In the genomic region with DNA sequence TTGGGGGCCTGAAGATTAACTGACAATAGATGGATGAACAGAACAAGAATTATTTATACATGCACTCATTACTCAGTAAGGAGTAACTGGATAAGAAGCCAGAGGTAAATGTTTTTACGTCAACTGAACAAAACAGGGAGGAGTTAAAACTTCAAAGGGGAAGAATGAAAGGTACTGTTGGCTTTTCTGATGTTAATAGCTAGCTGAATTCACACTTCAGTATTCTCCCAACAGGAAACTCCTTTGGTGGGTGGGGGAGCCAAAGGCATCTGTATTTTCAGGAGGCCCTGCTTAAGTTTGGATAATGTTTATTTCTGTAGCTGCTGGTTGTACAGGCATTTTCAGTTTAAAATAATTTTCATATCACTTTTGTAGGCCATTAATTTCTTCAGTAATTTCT, we compare ENCODE assay signal across 33 cellular contexts. TPM values are rescaled to one million over a fixed set of nuclear protein-coding genes. Genes with fewer than 3 reads are reported as not detected.
DNase-seq lines count a peak whose midpoint lies in the region; ATAC-seq, FAIRE-seq and TF ChIP-seq lines count a peak whose summit lies in the region.
"Had no signal": no experiment of that assay in that cellular context is flagged by ENCODE, and none has a peak within 500 bp of the region (broad histone marks: within the 10 kb centered on the region; RNA-seq: fewer than 3 reads in every experiment).

No MANE protein-coding gene starts in this region.

- no peak overlapping the region for H4K8ac ChIP-seq in H1 (ENCODE audit: extremely low read depth, insufficient read depth, low read length)

- no peaks in the 10 kb centered on the region for H3K79me1 ChIP-seq in H1 (ENCODE audit: low read depth, low read length)

- TF ChIP-seq CTCF in HepG2 (CRISPR knock-in tag; IDR thresholded peaks at IDR 0.05) (no peak), right lobe of liver (IDR thresholded peaks at IDR 0.05) (no peak), H1 (IDR thresholded peaks at IDR 0.05; ENCODE audit: control extremely low read depth in 1 of 3, insufficient read depth in 1 of 3, low read depth in 1 of 3, low read length in 3 of 3) (no peak)

- 0% methylated on average over 1 of the region's 1 CpG for WGBS in HepG2 (ENCODE audit: low lambda C conversion rate)
- WGBS in right lobe of liver (ENCODE audit: insufficient coverage, low coverage, low lambda C conversion rate, missing lambda C conversion rate), result 100% methylated on average over 1 of the region's 1 CpG
- WGBS in H1 (ENCODE audit: extremely low coverage in 1 of 2, insufficient coverage in 1 of 2, insufficient read length in 1 of 2, insufficient replicate concordance in 2 of 2, low coverage in 1 of 2, low lambda C conversion rate in 2 of 2, missing lambda C conversion rate in 1 of 2), 2 experiments, result 14% methylated on average over 1 of the region's 1 CpG; no CpG with 5 or more reads in 1 of the 2 experiments

- DNase-seq in HepG2 (ENCODE audit: low spot score), result peak; percentile 51
- no peak for DNase-seq in right lobe of liver
- DNase-seq in H1 (ENCODE audit: low read depth in 1 of 2, low spot score in 2 of 2), result no peak
- DNase-seq in left colon, result no peak
- no peak for DNase-seq in stimulated activated naive CD8-positive, alpha-beta T cell treated with anti-CD3 and anti-CD28 coated beads, Interleukin-15, Interleukin-2, amounts not matched to agents 100 U/mL and 50 U/mL, for 24 hours
- no peak for DNase-seq in T-helper 1 cell
- DNase-seq: 8988T; ACHN; BE2C; CD8-positive, alpha-beta memory T cell; DMS 273 treated with DMSO at 0.1 percent for 48 hours; DMS79; EL; GF-D8; GM23248; Kasumi-1; NCI-H1092 treated with DMSO at 0.1 percent for 48 hours; NCI-H1436; NCI-H187; NCI-H2171 treated with DMSO at 0.1 percent for 48 hours; NCI-H345; NCI-H524 treated with DMSO at 0.1 percent for 48 hours; NCI-H82; NK-92 treated with Interleukin-12 subunit alpha and Interleukin-12 subunit beta, amount 100 ng/mL, for 24 hours; PC-9; SJCRH30 had no signal

- H3K23ac ChIP-seq in H1 (ENCODE audit: insufficient read length), result no peak overlapping the region

- H3K27me3 ChIP-seq in HepG2 (ENCODE audit: control insufficient read depth in 1 of 2, insufficient read depth in 2 of 2, low read length in 2 of 2), result no peaks in the 10 kb centered on the region
- no peaks in the 10 kb centered on the region for H3K27me3 ChIP-seq in right lobe of liver
- peaks cover 0 to 4% (median 0%) of the 10 kb centered on the region in 4 experiments; a peak in 1 of 7 replicates for H3K27me3 ChIP-seq in H1 (replicated peaks in 1 of 4; ENCODE audit: control insufficient read depth in 3 of 4, extremely low read depth in 1 of 4, insufficient read depth in 3 of 4, low read length in 3 of 4)
- H3K27me3 ChIP-seq: BE2C, SJCRH30 had no signal

- no peak overlapping the region for H3K4ac ChIP-seq in H1 (replicated peaks; ENCODE audit: insufficient read length, low read depth, low read length)

- H2BK20ac ChIP-seq in H1 (ENCODE audit: low read length), result no peak overlapping the region

- H2BK5ac ChIP-seq in H1 (ENCODE audit: low read depth, low read length), result no peak overlapping the region

- POLR2A ChIA-PET in HepG2 (lab: Yijun Ruan, JAX), result no interaction called here
- POLR2A ChIA-PET in H1 (lab: Charles Lee; ENCODE audit: partially characterized antibody), result interaction anchor here (0.9 kb wide), 1 partner anchor 23 kb away, joined by 3 read pairs; a partner anchor contains a TSS

- H3K56ac ChIP-seq in H1 (replicated peaks; ENCODE audit: insufficient read length, low read depth, low read length), result no peak overlapping the region

- H3K9ac ChIP-seq in HepG2 (ENCODE audit: insufficient read depth, low read depth, low read length), result no peak overlapping the region
- no peak overlapping the region for H3K9ac ChIP-seq in H1 (replicated peaks in 1 of 4; ENCODE audit: extremely low read depth in 1 of 4, low read depth in 3 of 4, low read length in 3 of 4)
- H3K9ac ChIP-seq: GM23248 had no signal

- H3K4me2 ChIP-seq in HepG2 (ENCODE audit: low read depth, low read length) (no peak overlapping the region), H1 (ENCODE audit: insufficient read depth in 1 of 2, low read depth in 2 of 2, low read length in 2 of 2) (peak overlapping the region in 1 of 2 experiments; percentile 28; a peak in 1 of 4 replicates)
- H3K4me2 ChIP-seq: PC-9 had no signal

- no peak overlapping the region for H3K18ac ChIP-seq in H1 (ENCODE audit: extremely low read depth, low read length)

- no peak overlapping the region for H2BK15ac ChIP-seq in H1 (ENCODE audit: low read length)

- no peak overlapping the region for H4K91ac ChIP-seq in H1 (replicated peaks; ENCODE audit: insufficient read length, low read length)

- no peak for TF ChIP-seq POLR2A in HepG2 (IDR thresholded peaks at IDR 0.05; ENCODE audit: insufficient read depth in 1 of 2, low read depth in 2 of 2, low read length in 2 of 2)
- TF ChIP-seq POLR2A in right lobe of liver (IDR thresholded peaks at IDR 0.05), result no peak
- no peak for TF ChIP-seq POLR2A in H1 (IDR thresholded peaks at IDR 0.05; ENCODE audit: control extremely low read depth in 1 of 2, low read depth in 2 of 2, low read length in 2 of 2)

- no peak overlapping the region for H3K14ac ChIP-seq in H1 (ENCODE audit: insufficient read length)

- H4K20me1 ChIP-seq in HepG2 (ENCODE audit: insufficient read depth, low read length) (no peaks in the 10 kb centered on the region), H1 (replicated peaks in 1 of 2; ENCODE audit: control insufficient read depth in 1 of 2, insufficient read depth in 2 of 2, low read length in 2 of 2) (no peaks in the 10 kb centered on the region)

- H3K79me2 ChIP-seq in HepG2 (ENCODE audit: insufficient read depth, low read length) (no peaks in the 10 kb centered on the region), H1 (ENCODE audit: control insufficient read depth in 1 of 2, insufficient read depth in 2 of 2, low read length in 2 of 2) (no peaks in the 10 kb centered on the region)

- H3K27ac ChIP-seq in HepG2 (ENCODE audit: extremely low read length, insufficient read depth, low read length), result no peak overlapping the region
- H3K27ac ChIP-seq in right lobe of liver, result no peak overlapping the region
- H3K27ac ChIP-seq in H1 (ENCODE audit: low read depth, low read length), result no peak overlapping the region
- H3K27ac ChIP-seq: GM23248, HL-60, PC-9, SJCRH30 had no signal

- no peak overlapping the region for H4K5ac ChIP-seq in H1 (ENCODE audit: insufficient read length, low read depth, low read length)

- in situ Hi-C loops in HepG2 (cut with HindIII; ENCODE audit: extremely low pct_ligation_motif_present, low pct_unique_long_range_greater_than_20kb), result no loop called here

- TF ChIP-seq RAD21 in HepG2 (CRISPR knock-in tag; IDR thresholded peaks at IDR 0.05) (no peak), H1 (IDR thresholded peaks at IDR 0.05 in 1 of 2, conservative IDR thresholded peaks at IDR 0.05 in 1 of 2; ENCODE audit: low read depth in 2 of 2, low read length in 2 of 2) (no peak)

- FAIRE-seq in HepG2 (lab: Jason Lieb, UNC) (no peak), H1 (lab: Jason Lieb, UNC) (peak; percentile 60)
- FAIRE-seq: GM12892, K562 had no signal

- H2BK12ac ChIP-seq in H1 (ENCODE audit: low read depth, low read length), result 0 out of 2 replicates have a peak overlapping the region, but pooled peaks have one; percentile 68

- CTCF ChIA-PET in HepG2 (lab: Yijun Ruan, JAX; ENCODE audit: low intra/inter-chr PET ratio, low total read pairs), result no interaction called here
- CTCF ChIA-PET in H1 (lab: Charles Lee; ENCODE audit: partially characterized antibody), result interaction anchor here (0.7 to 1.0 kb wide), 2 partner anchors 10 to 23 kb away, joined by 3 to 4 read pairs; a partner anchor contains a TSS

- H3K23me2 ChIP-seq in H1 (ENCODE audit: low read depth, low read length), result no peaks in the 10 kb centered on the region

- peaks cover 57% of the 10 kb centered on the region for H3K4me1 ChIP-seq in HepG2 (ENCODE audit: insufficient read depth, low read length)
- H3K4me1 ChIP-seq in right lobe of liver, result peaks cover 0 to 6% (median 0%) of the 10 kb centered on the region in 4 donors
- peaks cover 0 to 6% (median 0%) of the 10 kb centered on the region in 4 experiments; a peak in 2 of 7 replicates for H3K4me1 ChIP-seq in H1 (replicated peaks in 1 of 4; ENCODE audit: control insufficient read depth in 3 of 4, insufficient read depth in 4 of 4, low read length in 3 of 4)
- H3K4me1 ChIP-seq: BE2C, SJCRH30 had no signal

- peak in 1 of 2 experiments; percentile 25; a peak in 1 of 4 replicates for TF ChIP-seq EP300 in HepG2 (IDR thresholded peaks at IDR 0.05; ENCODE audit: low read depth in 2 of 2, low read length in 2 of 2)
- TF ChIP-seq EP300 in HepG2 (CRISPR knock-in tag; IDR thresholded peaks at IDR 0.05; ENCODE audit: borderline replicate concordance), result no peak
- TF ChIP-seq EP300 in H1 (IDR thresholded peaks at IDR 0.05; ENCODE audit: borderline replicate concordance in 1 of 2, low read depth in 2 of 2, low read length in 2 of 2), result no peak

- no TSS peak for BruUV-seq in HepG2 (replicated peaks; lab: Mats Ljungman, UMichigan)

- H2BK120ac ChIP-seq in H1 (replicated peaks; ENCODE audit: low read depth, low read length), result no peak overlapping the region

- no peaks in the 10 kb centered on the region for H3K9me3 ChIP-seq in HepG2 (ENCODE audit: low read length)
- H3K9me3 ChIP-seq in right lobe of liver, result peaks cover 0 to 2% (median 0%) of the 10 kb centered on the region in 4 donors
- H3K9me3 ChIP-seq in H1 (ENCODE audit: insufficient read depth in 2 of 2, low read depth in 1 of 2, low read length in 1 of 2), result peaks cover 0 to 4% of the 10 kb centered on the region in 2 experiments; a peak in 2 of 4 replicates
- H3K9me3 ChIP-seq: BE2C had no signal

- ATAC-seq in HepG2, result no peak
- no peak for ATAC-seq in right lobe of liver
- ATAC-seq in left colon, result peak; percentile 18
- no peak for ATAC-seq in stimulated activated naive CD8-positive, alpha-beta T cell treated with anti-CD3 and anti-CD28 coated beads, Interleukin-15, Interleukin-2, amounts not matched to agents 100 U/mL and 50 U/mL, for 24 hours
- no peak for ATAC-seq in HG03439 (IDR thresholded peaks at IDR 0.05; ENCODE audit: unreplicated experiment)
- ATAC-seq: HCT116, K562, Right ventricle myocardium inferior, SK-N-SH treated with all-trans-retinoic acid at 6 μM for 48 hours had no signal

- no peak overlapping the region for H2AFZ ChIP-seq in HepG2 (ENCODE audit: low read length)
- no peak overlapping the region for H2AFZ ChIP-seq in H1 (ENCODE audit: low read length)
- H2AFZ ChIP-seq: GM23248, PC-9 had no signal

- no peak overlapping the region for H3K4me3 ChIP-seq in HepG2 (replicated peaks in 1 of 3; ENCODE audit: insufficient read depth in 1 of 3, low read depth in 2 of 3, low read length in 3 of 3)
- H3K4me3 ChIP-seq in right lobe of liver, result no peak overlapping the region
- no peak overlapping the region for H3K4me3 ChIP-seq in H1 (ENCODE audit: extremely low read depth in 1 of 4, insufficient read depth in 2 of 4, low read depth in 3 of 4, low read length in 4 of 4)
- H3K4me3 ChIP-seq: GM23248, K562, PC-9, SJCRH30 had no signal

- no peak overlapping the region for H2AK5ac ChIP-seq in H1 (ENCODE audit: low read depth, low read length)

- intact Hi-C loops in HepG2 (cut with micrococcal nuclease; ENCODE audit: unreplicated experiment), result no loop called here
- intact Hi-C loops in right lobe of liver (cut with DNase I), result no loop called here
- intact Hi-C loops in left colon (cut with DNase I, micrococcal nuclease), result no loop called here

- H3K36me3 ChIP-seq in HepG2 (replicated peaks in 1 of 2; ENCODE audit: control insufficient read depth in 1 of 2, insufficient read depth in 2 of 2, low read length in 2 of 2), result no peaks in the 10 kb centered on the region
- no peaks in the 10 kb centered on the region for H3K36me3 ChIP-seq in right lobe of liver
- no peaks in the 10 kb centered on the region for H3K36me3 ChIP-seq in H1 (ENCODE audit: control insufficient read depth in 2 of 4, insufficient read depth in 4 of 4, low read length in 3 of 4)
- H3K36me3 ChIP-seq: BE2C, SJCRH30 had no signal

RNA-seq across cellular contexts. Expression of a gene that starts 23.2 kb away (rescaled TPM):
- total RNA-seq in HepG2 (2016; rRNA removed; fragmentation: Illumina TruSeq; extraction: Trizol) (37.2 and 56.5 TPM in 2 replicates), right lobe of liver (10 to 100 TPM; 11.1 to 25.2 (median 19.7) TPM), left colon (10 to 100 TPM; 52.3 to 90.8 TPM)
- total RNA-seq in HepG2 (2016; cell fraction: cytosol; rRNA removed; fragmentation: Illumina TruSeq; extraction: Trizol; ENCODE audit: low read depth), result 7.6 and 10.1 TPM in 2 replicates
- total RNA-seq in HepG2 (2016; cell fraction: insoluble cytoplasmic fraction; rRNA removed; fragmentation: Illumina TruSeq; extraction: Trizol), result 35.6 and 54.0 TPM in 2 replicates
- total RNA-seq in HepG2 (2016; cell fraction: membrane; rRNA removed; fragmentation: Illumina TruSeq; extraction: Trizol), result 27.8 and 28.5 TPM in 2 replicates
- total RNA-seq in HepG2 (2016; cell fraction: nucleus; rRNA removed; fragmentation: Illumina TruSeq; extraction: Trizol), result 12.9 and 19.7 TPM in 2 replicates
- polyA plus RNA-seq in HepG2 (2011; rRNA removed) (15.5 and 18.2 TPM in 2 replicates), H1 (2011; rRNA removed) (3.7 and 4.3 TPM in 2 replicates)
- polyA plus RNA-seq in HepG2 (2011; cell fraction: cytosol; rRNA removed), result 7.6 and 12.8 TPM in 2 replicates
- 3.0 and 4.3 TPM in 2 replicates for polyA plus RNA-seq in HepG2 (2011; cell fraction: nucleus; rRNA removed)
- 23.4 and 28.5 TPM in 2 replicates for polyA plus RNA-seq in HepG2 (2012)
- 10.0 and 12.2 TPM in 2 replicates for polyA plus RNA-seq in HepG2 (2016; cell fraction: cytosol; fragmentation: Illumina TruSeq; extraction: Trizol; ENCODE audit: low read depth)
- 51.8 and 54.0 TPM in 2 replicates for polyA plus RNA-seq in HepG2 (2016; cell fraction: insoluble cytoplasmic fraction; fragmentation: Illumina TruSeq; extraction: Trizol; ENCODE audit: low read depth)
- 26.0 and 26.7 TPM in 2 replicates for polyA plus RNA-seq in HepG2 (2016; cell fraction: membrane; fragmentation: Illumina TruSeq; extraction: Trizol; ENCODE audit: low read depth)
- polyA plus RNA-seq in HepG2 (2016; cell fraction: nucleus; fragmentation: Illumina TruSeq; extraction: Trizol; ENCODE audit: insufficient read depth, low read depth), result 20.2 and 24.4 TPM in 2 replicates
- 4.2 and 5.1 TPM in 2 replicates for polyA minus RNA-seq in HepG2 (2011; rRNA and poly(A)+ RNA removed; ENCODE audit: low replicate concordance)
- 13.5 and 15.4 TPM in 2 replicates for polyA minus RNA-seq in HepG2 (2011; cell fraction: cytosol; rRNA and poly(A)+ RNA removed)
- polyA minus RNA-seq in HepG2 (2011; cell fraction: nucleus; rRNA and poly(A)+ RNA removed), result 8.2 and 11.7 TPM in 2 replicates
- total RNA-seq in H1 (2021; fragmentation: NEBNext Ultra II Directional; extraction: Animal tissue kit (Norgen Biotek cat#: 25700)), result 10.6 and 14.9 TPM in 2 replicates
- polyA plus RNA-seq in H1 (2011; cell fraction: cytosol; rRNA removed), result 6.0 TPM
- polyA plus RNA-seq in H1 (2011; cell fraction: nucleus; rRNA removed), result 4.7 TPM
- polyA plus RNA-seq in H1 (2012, experiment 1 of 2), result 3.7 to 6.8 TPM (median 5.7 TPM) in 4 replicates
- 2.2 TPM for polyA plus RNA-seq in H1 (2012, experiment 2 of 2)
- 9.6 TPM for polyA plus RNA-seq in H1 (2013, experiment 1 of 2)
- polyA plus RNA-seq in H1 (2013, experiment 2 of 2), result 8.8 TPM
- polyA minus RNA-seq in H1 (2011; rRNA and poly(A)+ RNA removed), result 2.3 and 2.7 TPM in 2 replicates
- 2.7 TPM for polyA minus RNA-seq in H1 (2011; cell fraction: cytosol; rRNA and poly(A)+ RNA removed)
- polyA minus RNA-seq in H1 (2011; cell fraction: nucleus; rRNA and poly(A)+ RNA removed), result 8.9 TPM

RNA-seq across cellular contexts. Expression of a gene that starts 41.6 kb away (rescaled TPM):
- 0.18 and 0.55 TPM in 2 replicates for total RNA-seq in HepG2 (2016; rRNA removed; fragmentation: Illumina TruSeq; extraction: Trizol)
- total RNA-seq in HepG2 (2016; cell fraction: cytosol; rRNA removed; fragmentation: Illumina TruSeq; extraction: Trizol; ENCODE audit: low read depth), result under 0.01 and 0.10 TPM in 2 replicates
- 0.61 and 0.82 TPM in 2 replicates for total RNA-seq in HepG2 (2016; cell fraction: insoluble cytoplasmic fraction; rRNA removed; fragmentation: Illumina TruSeq; extraction: Trizol)
- total RNA-seq in HepG2 (2016; cell fraction: membrane; rRNA removed; fragmentation: Illumina TruSeq; extraction: Trizol), result 0.15 and 0.76 TPM in 2 replicates
- total RNA-seq in HepG2 (2016; cell fraction: nucleus; rRNA removed; fragmentation: Illumina TruSeq; extraction: Trizol), result 0.31 and 1.8 TPM in 2 replicates
- polyA plus RNA-seq in HepG2 (2011; rRNA removed), result 1.7 and 2.1 TPM in 2 replicates
- polyA plus RNA-seq in HepG2 (2011; cell fraction: cytosol; rRNA removed), result 2.2 TPM in 2 replicates
- 0.47 and 0.85 TPM in 2 replicates for polyA plus RNA-seq in HepG2 (2011; cell fraction: nucleus; rRNA removed)
- 8.4 and 9.4 TPM in 2 replicates for polyA plus RNA-seq in HepG2 (2012)
- polyA plus RNA-seq in HepG2 (2016; cell fraction: cytosol; fragmentation: Illumina TruSeq; extraction: Trizol; ENCODE audit: low read depth), result 0.01 and 0.24 TPM in 2 replicates
- polyA plus RNA-seq in HepG2 (2016; cell fraction: insoluble cytoplasmic fraction; fragmentation: Illumina TruSeq; extraction: Trizol; ENCODE audit: low read depth), result 0.16 and 0.25 TPM in 2 replicates
- polyA plus RNA-seq in HepG2 (2016; cell fraction: membrane; fragmentation: Illumina TruSeq; extraction: Trizol; ENCODE audit: low read depth), result 0.09 TPM in 2 replicates
- polyA plus RNA-seq in HepG2 (2016; cell fraction: nucleus; fragmentation: Illumina TruSeq; extraction: Trizol; ENCODE audit: insufficient read depth, low read depth), result 0.60 and 1.0 TPM in 2 replicates
- polyA minus RNA-seq in HepG2 (2011; rRNA and poly(A)+ RNA removed; ENCODE audit: low replicate concordance), result 3.8 and 4.7 TPM in 2 replicates
- 1.4 and 4.9 TPM in 2 replicates for polyA minus RNA-seq in HepG2 (2011; cell fraction: cytosol; rRNA and poly(A)+ RNA removed)
- polyA minus RNA-seq in HepG2 (2011; cell fraction: nucleus; rRNA and poly(A)+ RNA removed), result 0.77 and 1.1 TPM in 2 replicates
- 1 to 10 TPM; 1.1 to 3.6 (median 2.7) TPM for total RNA-seq in right lobe of liver
- 8.8 and 13.0 TPM in 2 replicates for total RNA-seq in H1 (2021; fragmentation: NEBNext Ultra II Directional; extraction: Animal tissue kit (Norgen Biotek cat#: 25700))
- polyA plus RNA-seq in H1 (2011; rRNA removed), result 16.5 and 16.6 TPM in 2 replicates
- 13.1 TPM for polyA plus RNA-seq in H1 (2011; cell fraction: cytosol; rRNA removed)
- polyA plus RNA-seq in H1 (2011; cell fraction: nucleus; rRNA removed), result 6.9 TPM
- 12.7 to 27.4 TPM (median 22.8 TPM) in 4 replicates for polyA plus RNA-seq in H1 (2012, experiment 1 of 2)
- 2.3 TPM for polyA plus RNA-seq in H1 (2012, experiment 2 of 2)
- polyA plus RNA-seq in H1 (2013, experiment 1 of 2), result 7.8 TPM
- 8.8 TPM for polyA plus RNA-seq in H1 (2013, experiment 2 of 2)
- polyA minus RNA-seq in H1 (2011; rRNA and poly(A)+ RNA removed), result 44.6 and 48.6 TPM in 2 replicates
- polyA minus RNA-seq in H1 (2011; cell fraction: cytosol; rRNA and poly(A)+ RNA removed), result 9.0 TPM
- polyA minus RNA-seq in H1 (2011; cell fraction: nucleus; rRNA and poly(A)+ RNA removed), result 14.6 TPM
- total RNA-seq in left colon, result 10 to 100 TPM; 30.8 to 33.8 TPM
